ENCODE assay signal across 1 cellular context in the genomic region with DNA sequence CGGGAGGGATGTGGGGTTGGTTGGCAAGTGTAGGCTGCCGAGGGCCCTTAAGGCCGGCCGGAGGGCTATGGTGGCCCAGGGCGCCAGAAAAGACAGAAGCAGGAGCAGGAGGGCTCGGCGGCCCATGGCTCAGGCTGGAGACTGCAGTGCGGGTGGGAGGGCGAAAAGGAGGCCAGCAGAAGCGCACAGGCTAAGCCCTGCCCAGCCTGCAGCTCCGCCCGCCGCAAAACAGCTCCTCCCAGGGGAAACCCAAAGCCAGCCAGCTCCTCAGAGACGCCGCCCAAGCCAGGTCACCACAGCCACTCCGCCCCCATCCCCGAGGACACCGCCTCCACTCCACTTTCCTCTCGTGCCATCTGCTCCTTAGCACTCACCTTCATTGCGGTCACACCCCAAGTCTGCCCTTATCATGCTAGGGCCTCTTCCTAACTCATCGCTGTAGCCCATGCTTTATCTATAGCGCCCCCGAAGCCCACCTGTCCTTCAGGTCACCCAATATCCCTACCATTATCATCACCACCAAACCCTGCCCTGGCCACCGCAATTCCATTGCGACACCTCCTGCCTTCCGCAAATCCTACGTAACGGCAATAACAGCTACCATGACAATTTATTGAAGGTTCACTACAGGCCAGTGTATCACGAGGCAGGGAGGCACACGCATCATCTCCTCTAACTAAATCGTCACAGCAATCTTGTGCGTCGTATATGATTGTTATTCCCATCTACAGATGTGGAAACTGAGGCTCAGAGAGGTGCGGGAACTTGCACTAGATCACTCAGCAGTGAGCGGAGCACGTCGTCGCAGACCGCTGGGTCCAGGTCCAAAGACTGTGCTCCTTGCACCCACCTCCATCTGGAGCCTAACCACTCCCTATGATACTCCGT.
TF ChIP-seq lines count a peak whose summit lies in the region.

PRCP (minus strand) TSS at position 154 of the 888 bp plus-strand sequence; CDS start at position 126, 28 bp downstream.

TF ChIP-seq in WTC11, 78 proteins besides CTCF, POLR2A, EP300 and RAD21 (continued from another document):
- TF ChIP-seq, protein P1, sequence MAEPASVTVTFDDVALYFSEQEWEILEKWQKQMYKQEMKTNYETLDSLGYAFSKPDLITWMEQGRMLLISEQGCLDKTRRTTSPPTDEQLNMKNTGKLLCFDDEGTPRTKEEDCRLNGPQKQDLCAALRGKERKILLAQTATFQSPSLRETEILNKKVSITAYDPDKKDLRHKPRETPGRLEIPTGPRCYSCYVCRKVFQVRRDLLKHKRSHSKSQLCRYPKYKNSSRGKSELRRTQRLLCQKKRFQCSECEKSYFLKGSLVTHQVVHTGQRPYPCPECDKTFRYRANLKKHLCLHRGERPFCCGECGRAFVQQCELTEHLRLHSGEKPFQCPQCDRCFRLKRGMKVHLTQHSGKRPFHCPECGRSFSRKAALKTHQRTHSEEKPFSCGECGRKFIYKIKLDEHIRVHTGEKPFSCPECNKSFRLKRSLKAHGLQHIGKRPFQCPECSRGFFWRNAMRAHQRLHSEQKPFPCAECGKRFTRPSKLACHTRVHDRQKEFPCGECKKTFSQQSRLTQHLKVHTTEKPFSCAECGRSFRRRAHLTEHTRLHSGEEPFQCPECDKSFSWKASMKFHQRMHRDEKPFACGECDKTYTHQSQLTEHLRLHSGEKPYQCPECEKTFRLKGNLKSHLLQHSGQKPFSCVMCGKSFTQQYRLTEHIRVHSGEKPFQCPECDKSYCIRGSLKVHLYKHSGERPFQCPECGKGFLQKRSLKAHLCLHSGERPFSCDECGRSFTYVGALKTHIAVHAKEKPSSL (CRISPR knock-in tag; conservative IDR thresholded peaks at IDR 0.05), result no peak
- TF ChIP-seq SOX15 (CRISPR knock-in tag; IDR thresholded peaks at IDR 0.05), result no peak
- TF ChIP-seq NFE2L1 (CRISPR knock-in tag; IDR thresholded peaks at IDR 0.05), result 0 out of 2 replicates have a peak, but pooled peaks have one; percentile 47
- TF ChIP-seq, protein P2, sequence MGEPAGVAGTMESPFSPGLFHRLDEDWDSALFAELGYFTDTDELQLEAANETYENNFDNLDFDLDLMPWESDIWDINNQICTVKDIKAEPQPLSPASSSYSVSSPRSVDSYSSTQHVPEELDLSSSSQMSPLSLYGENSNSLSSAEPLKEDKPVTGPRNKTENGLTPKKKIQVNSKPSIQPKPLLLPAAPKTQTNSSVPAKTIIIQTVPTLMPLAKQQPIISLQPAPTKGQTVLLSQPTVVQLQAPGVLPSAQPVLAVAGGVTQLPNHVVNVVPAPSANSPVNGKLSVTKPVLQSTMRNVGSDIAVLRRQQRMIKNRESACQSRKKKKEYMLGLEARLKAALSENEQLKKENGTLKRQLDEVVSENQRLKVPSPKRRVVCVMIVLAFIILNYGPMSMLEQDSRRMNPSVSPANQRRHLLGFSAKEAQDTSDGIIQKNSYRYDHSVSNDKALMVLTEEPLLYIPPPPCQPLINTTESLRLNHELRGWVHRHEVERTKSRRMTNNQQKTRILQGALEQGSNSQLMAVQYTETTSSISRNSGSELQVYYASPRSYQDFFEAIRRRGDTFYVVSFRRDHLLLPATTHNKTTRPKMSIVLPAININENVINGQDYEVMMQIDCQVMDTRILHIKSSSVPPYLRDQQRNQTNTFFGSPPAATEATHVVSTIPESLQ (CRISPR knock-in tag; IDR thresholded peaks at IDR 0.05), result no peak
- no peak for TF ChIP-seq ZNF317 (CRISPR knock-in tag; IDR thresholded peaks at IDR 0.05; ENCODE audit: borderline replicate concordance, low read depth)
- TF ChIP-seq ESRRA (CRISPR knock-in tag; IDR thresholded peaks at IDR 0.05; ENCODE audit: borderline replicate concordance), result no peak
- no peak for TF ChIP-seq NFYB (CRISPR knock-in tag; conservative IDR thresholded peaks at IDR 0.05; ENCODE audit: low read depth)
- TF ChIP-seq TP53 (CRISPR knock-in tag; IDR thresholded peaks at IDR 0.05), result no peak
- TF ChIP-seq ZNF423 (CRISPR knock-in tag; IDR thresholded peaks at IDR 0.05), result no peak
- peak; percentile 51; the same call in 1 of the 2 replicates for TF ChIP-seq GTF2I (CRISPR knock-in tag; conservative IDR thresholded peaks at IDR 0.05)
- no peak for TF ChIP-seq FOXJ3 (CRISPR knock-in tag; IDR thresholded peaks at IDR 0.05; ENCODE audit: borderline replicate concordance)
- TF ChIP-seq SP1 (CRISPR knock-in tag; conservative IDR thresholded peaks at IDR 0.05), result peak; percentile 76
- peak; percentile 66 for TF ChIP-seq PRDM15 (CRISPR knock-in tag; IDR thresholded peaks at IDR 0.05)
- 0 out of 2 replicates have a peak, but pooled peaks have one; percentile 37 for TF ChIP-seq E2F1 (CRISPR knock-in tag; IDR thresholded peaks at IDR 0.05)
- peak; percentile 27; the same call in 1 of the 2 replicates for TF ChIP-seq ETV6 (CRISPR knock-in tag; IDR thresholded peaks at IDR 0.05)
